Comparison of ENCODE assay signal across 1 cellular context in genomic region chr16:71255721-71256120, GRCh38.
TF ChIP-seq lines count a peak whose summit lies in the region.

No MANE protein-coding gene starts in this region.

TF ChIP-seq in HepG2, 621 proteins besides CTCF, POLR2A, EP300 and RAD21:
- no peak for TF ChIP-seq ZNF20 (CRISPR knock-in tag; IDR thresholded peaks at IDR 0.05)
- no peak for TF ChIP-seq HNRNPK (IDR thresholded peaks at IDR 0.05; ENCODE audit: low read depth, low read length, poor library complexity, severe bottlenecking)
- no peak for TF ChIP-seq RORA (CRISPR knock-in tag; IDR thresholded peaks at IDR 0.05)
- no peak for TF ChIP-seq HINFP (CRISPR knock-in tag; IDR thresholded peaks at IDR 0.05; ENCODE audit: low read depth)
